In the genomic region with DNA sequence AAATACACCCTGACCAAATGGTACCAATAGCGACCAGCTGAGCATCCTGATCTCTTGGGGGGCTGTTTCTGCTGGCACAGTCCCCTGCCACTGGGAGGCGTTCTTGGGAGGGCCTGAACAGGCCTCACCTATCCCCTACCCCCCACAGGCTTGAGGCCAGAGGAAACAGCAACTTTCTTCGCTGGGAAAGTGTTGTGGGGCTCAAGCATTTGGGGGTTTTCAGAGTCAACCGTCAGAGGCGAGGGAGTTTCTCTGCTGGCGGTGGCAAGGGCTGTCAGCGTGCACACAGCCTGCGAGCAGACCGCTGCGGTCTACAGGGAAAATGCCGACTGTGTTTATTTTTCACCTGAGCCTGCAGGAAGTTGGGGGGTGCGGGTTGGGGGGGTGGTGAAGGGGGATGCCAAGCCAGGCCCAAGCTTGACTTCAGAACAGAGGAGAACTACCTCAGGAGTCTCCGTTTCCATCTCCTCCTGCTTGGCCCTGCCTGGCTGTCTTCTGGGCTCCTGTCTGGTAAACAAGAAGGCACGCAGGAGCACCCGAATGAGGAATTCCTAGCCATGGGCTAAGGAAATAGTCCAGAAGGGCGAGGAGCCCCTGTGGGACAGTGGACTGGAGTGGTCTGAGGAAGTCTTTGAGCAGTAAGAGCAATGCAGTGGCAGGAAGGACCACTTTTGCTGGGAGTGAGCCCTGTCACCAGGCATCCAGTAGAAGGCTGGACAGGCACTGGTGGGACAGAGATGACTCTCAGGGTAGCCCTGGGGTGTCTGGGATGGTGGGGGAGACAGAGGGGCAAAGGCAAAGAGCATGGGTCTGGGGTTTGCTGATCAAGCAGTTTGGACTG, we compare ENCODE assay signal across 8 cellular contexts. TPM values are rescaled to one million over a fixed set of nuclear protein-coding genes. Genes with fewer than 3 reads are reported as not detected.
A peak's percentile ranks its signal among the peaks of the same experiment; 100 is the strongest.
DNase-seq lines count a peak whose midpoint lies in the region; ATAC-seq and TF ChIP-seq lines count a peak whose summit lies in the region.

No MANE protein-coding gene starts in this region.

- no peaks in the 10 kb centered on the region for H3K9me3 ChIP-seq in lower lobe of right lung
- no peaks in the 10 kb centered on the region for H3K9me3 ChIP-seq in WERI-Rb-1 (ENCODE audit: severe bottlenecking)

- H3K4me3 ChIP-seq in lower lobe of right lung: no peak overlapping the region
- no peak overlapping the region for H3K4me3 ChIP-seq in WERI-Rb-1 (ENCODE audit: low read depth, low read length)

- no peaks in the 10 kb centered on the region for H3K27me3 ChIP-seq in lower lobe of right lung (ENCODE audit: low read depth)
- H3K27me3 ChIP-seq in WERI-Rb-1 (ENCODE audit: insufficient read depth, low read depth, severe bottlenecking): no peaks in the 10 kb centered on the region

- DNase-seq in activated CD8-positive, alpha-beta memory T cell treated with anti-CD3 and anti-CD28 coated beads for 24 hours: peak; percentile 87
- DNase-seq in lower lobe of right lung (peak; percentile 41), NCI-H2171 (lab: John Stamatoyannopoulos, UW) (no peak), WERI-Rb-1 (no peak), NCI-H1092 treated with DMSO at 0.1 percent for 48 hours (lab: John Stamatoyannopoulos, UW) (no peak), foreskin melanocyte (no peak)

- TF ChIP-seq CTCF in lower lobe of right lung (IDR thresholded peaks at IDR 0.05) (no peak), WERI-Rb-1 (IDR thresholded peaks at IDR 0.05; ENCODE audit: low read depth, low read length) (no peak; the same call in 1 of the 2 replicates)

- intact Hi-C loops in lower lobe of right lung (cut with DNase I): no loop called here

- peak; percentile 49 for ATAC-seq in GM18517 (IDR thresholded peaks at IDR 0.05; ENCODE audit: unreplicated experiment)
- ATAC-seq in HG02981 (IDR thresholded peaks at IDR 0.05; ENCODE audit: unreplicated experiment): peak; percentile 39
- ATAC-seq in lower lobe of right lung: peak in 1 of 2 donors; percentile 7

- H3K27ac ChIP-seq in lower lobe of right lung: peak overlapping the region; percentile 41
- H3K27ac ChIP-seq in WERI-Rb-1: no peak overlapping the region

- H3K36me3 ChIP-seq in lower lobe of right lung: peaks cover 42% of the 10 kb centered on the region
- peaks cover 25% of the 10 kb centered on the region for H3K36me3 ChIP-seq in WERI-Rb-1

- peaks cover 44% of the 10 kb centered on the region for H3K4me1 ChIP-seq in lower lobe of right lung

RNA-seq across cellular contexts. Expression of gene TCF7, which starts 18.1 kb away (rescaled TPM):
- 5.7 TPM for total RNA-seq in lower lobe of right lung

RNA-seq across cellular contexts. Expression of gene SKP1, which starts 44.2 kb away (rescaled TPM):
- 249 TPM for total RNA-seq in lower lobe of right lung

Comparison
In these comparisons a context has a peak if more than half of its experiments do, and no peak if none do; other contexts are left out.
1. DNase-seq: peak in activated CD8-positive, alpha-beta memory T cell treated with anti-CD3 and anti-CD28 coated beads for 24 hours (single experiment) and lower lobe of right lung (single experiment); none in NCI-H2171 (single experiment), WERI-Rb-1 (single experiment), NCI-H1092 treated with DMSO at 0.1 percent for 48 hours (single experiment) and foreskin melanocyte (single experiment).